Comparison of ENCODE assay signal across 8 cellular contexts in the genomic region with DNA sequence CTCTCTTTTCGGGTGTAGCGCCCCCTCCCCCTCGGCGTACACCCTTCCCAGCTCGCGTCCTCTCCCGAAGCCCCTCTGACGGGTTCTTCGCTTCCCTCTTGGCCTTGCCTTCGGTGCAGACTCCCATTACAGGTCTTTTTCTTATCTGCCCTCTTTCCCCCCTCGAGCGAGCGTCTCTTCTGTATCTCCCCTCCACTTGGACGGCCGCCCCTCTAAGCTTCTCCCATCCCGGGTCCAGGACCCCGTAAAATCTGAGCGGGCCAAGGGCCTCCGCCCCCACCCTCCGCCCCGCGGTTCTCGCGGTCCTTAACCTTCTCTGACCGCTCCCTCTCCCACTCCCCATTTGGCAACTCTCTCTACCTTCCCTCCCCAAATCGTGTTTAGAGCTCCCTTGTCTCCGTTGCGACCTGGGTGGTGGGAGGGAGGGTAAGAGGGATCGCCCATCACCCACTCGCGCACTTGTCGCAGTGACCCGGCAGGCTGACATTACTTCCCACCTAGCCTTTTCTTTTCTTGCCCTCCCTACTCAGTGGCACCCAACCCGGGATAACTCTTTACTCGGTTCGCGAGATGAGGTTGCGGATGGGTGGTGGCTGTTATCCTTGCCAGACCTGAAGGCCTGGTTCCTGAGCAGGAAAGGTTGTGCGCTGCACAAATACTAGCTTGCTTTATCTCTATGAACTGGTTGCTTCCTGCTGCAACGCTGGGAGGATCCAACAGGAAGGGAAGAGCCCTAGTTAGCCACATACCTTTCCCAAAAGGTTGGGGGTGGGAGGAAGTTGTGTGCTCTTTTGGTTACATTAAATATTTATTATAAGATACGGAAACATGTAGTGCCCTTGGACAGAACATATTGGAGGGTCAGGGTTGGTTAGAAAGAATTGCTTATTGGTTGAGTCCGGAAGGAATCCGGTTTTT. TPM values are rescaled to one million over a fixed set of nuclear protein-coding genes. Genes with fewer than 3 reads are reported as not detected.
DNase-seq lines count a peak whose midpoint lies in the region; ATAC-seq and TF ChIP-seq lines count a peak whose summit lies in the region.

No MANE protein-coding gene starts in this region.

- H3K36me3 Mint-ChIP-seq in stimulated activated naive CD8-positive, alpha-beta T cell treated with anti-CD3 and anti-CD28 coated beads, Interleukin-15, Interleukin-2, amounts not matched to agents 100 ng/mL and 50 ng/mL, for 24 hours (ENCODE audit: low read depth) = peaks cover 17% of the 10 kb centered on the region

- H3K9me3 ChIP-seq in liver (ENCODE audit: control insufficient read depth in 4 of 4, low read length in 3 of 4) = no peaks in the 10 kb centered on the region

- H3K27ac Mint-ChIP-seq in stimulated activated naive CD8-positive, alpha-beta T cell treated with anti-CD3 and anti-CD28 coated beads, Interleukin-15, Interleukin-2, amounts not matched to agents 100 ng/mL and 50 ng/mL, for 24 hours = peak overlapping the region; percentile 95

- peaks cover 4% of the 10 kb centered on the region for H3K27me3 Mint-ChIP-seq in stimulated activated naive CD8-positive, alpha-beta T cell treated with anti-CD3 and anti-CD28 coated beads, Interleukin-15, Interleukin-2, amounts not matched to agents 100 ng/mL and 50 ng/mL, for 24 hours

- DNase-seq in NCI-H2107 treated with DMSO at 0.1 percent for 48 hours (lab: John Stamatoyannopoulos, UW; ENCODE audit: unreplicated experiment) (peak; percentile 30), NCI-H2107 (lab: John Stamatoyannopoulos, UW) (no peak), T-helper 1 cell (peak in 3 of 5 donors; percentile 4 to 15 (median 6)), dermis microvascular lymphatic vessel endothelial cell (ENCODE audit: low read depth in 2 of 2) (peak; percentile 95 to 98)
- DNase-seq in Jurkat, Clone E6-1 (ENCODE audit: low read depth, low spot score) = no peak

- H3K4me3 Mint-ChIP-seq in stimulated activated naive CD8-positive, alpha-beta T cell treated with anti-CD3 and anti-CD28 coated beads, Interleukin-15, Interleukin-2, amounts not matched to agents 100 ng/mL and 50 ng/mL, for 24 hours = peak overlapping the region; percentile 95

- no peaks in the 10 kb centered on the region for H3K9me3 Mint-ChIP-seq in stimulated activated naive CD8-positive, alpha-beta T cell treated with anti-CD3 and anti-CD28 coated beads, Interleukin-15, Interleukin-2, amounts not matched to agents 100 ng/mL and 50 ng/mL, for 24 hours

- peak in 1 of 2 donors; percentile 42 for TF ChIP-seq RAD21 in liver (IDR thresholded peaks at IDR 0.05)

- ATAC-seq in HG03378 (IDR thresholded peaks at IDR 0.05; ENCODE audit: unreplicated experiment) = no peak

- no peaks in the 10 kb centered on the region for H3K27me3 ChIP-seq in liver (ENCODE audit: control insufficient read depth in 4 of 4, insufficient read depth in 4 of 4, low read length in 3 of 4)

- peak overlapping the region; percentile 81 to 95 for H3K27ac ChIP-seq in liver (ENCODE audit: low read depth in 1 of 2, low read length in 2 of 2)

- H3K9ac ChIP-seq in liver (ENCODE audit: low read depth in 1 of 2, low read length in 2 of 2) = peak overlapping the region; percentile 79 to 87

- H3K36me3 ChIP-seq in liver (ENCODE audit: control insufficient read depth in 4 of 4, insufficient read depth in 3 of 4, low read depth in 1 of 4, low read length in 3 of 4) = no peaks in the 10 kb centered on the region

- WGBS in liver = 1% methylated on average over 43 of the region's 43 CpGs

- H3K4me1 ChIP-seq in liver (ENCODE audit: control insufficient read depth in 4 of 4, insufficient read depth in 4 of 4, low read length in 3 of 4) = peaks cover 2 to 12% (median 8%) of the 10 kb centered on the region in 4 donors

- H3K4me1 Mint-ChIP-seq in stimulated activated naive CD8-positive, alpha-beta T cell treated with anti-CD3 and anti-CD28 coated beads, Interleukin-15, Interleukin-2, amounts not matched to agents 100 ng/mL and 50 ng/mL, for 24 hours (ENCODE audit: low read depth) = peaks cover 44% of the 10 kb centered on the region

- no peak for TF ChIP-seq CTCF in liver (IDR thresholded peaks at IDR 0.05; ENCODE audit: low read depth, low read length, missing input control)

- H3K4me3 ChIP-seq in Jurkat, Clone E6-1 (ENCODE audit: low read length) = peak overlapping the region; percentile 76
- H3K4me3 ChIP-seq in liver (ENCODE audit: low read depth in 1 of 3, low read length in 3 of 3) = peak overlapping the region; percentile 84 to 98 (median 92)

TF ChIP-seq in liver, 16 proteins besides CTCF, POLR2A, EP300 and RAD21:
- TF ChIP-seq, protein P1, sequence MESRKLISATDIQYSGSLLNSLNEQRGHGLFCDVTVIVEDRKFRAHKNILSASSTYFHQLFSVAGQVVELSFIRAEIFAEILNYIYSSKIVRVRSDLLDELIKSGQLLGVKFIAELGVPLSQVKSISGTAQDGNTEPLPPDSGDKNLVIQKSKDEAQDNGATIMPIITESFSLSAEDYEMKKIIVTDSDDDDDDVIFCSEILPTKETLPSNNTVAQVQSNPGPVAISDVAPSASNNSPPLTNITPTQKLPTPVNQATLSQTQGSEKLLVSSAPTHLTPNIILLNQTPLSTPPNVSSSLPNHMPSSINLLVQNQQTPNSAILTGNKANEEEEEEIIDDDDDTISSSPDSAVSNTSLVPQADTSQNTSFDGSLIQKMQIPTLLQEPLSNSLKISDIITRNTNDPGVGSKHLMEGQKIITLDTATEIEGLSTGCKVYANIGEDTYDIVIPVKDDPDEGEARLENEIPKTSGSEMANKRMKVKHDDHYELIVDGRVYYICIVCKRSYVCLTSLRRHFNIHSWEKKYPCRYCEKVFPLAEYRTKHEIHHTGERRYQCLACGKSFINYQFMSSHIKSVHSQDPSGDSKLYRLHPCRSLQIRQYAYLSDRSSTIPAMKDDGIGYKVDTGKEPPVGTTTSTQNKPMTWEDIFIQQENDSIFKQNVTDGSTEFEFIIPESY (IDR thresholded peaks at IDR 0.05) = no peak
- TF ChIP-seq, protein P2, sequence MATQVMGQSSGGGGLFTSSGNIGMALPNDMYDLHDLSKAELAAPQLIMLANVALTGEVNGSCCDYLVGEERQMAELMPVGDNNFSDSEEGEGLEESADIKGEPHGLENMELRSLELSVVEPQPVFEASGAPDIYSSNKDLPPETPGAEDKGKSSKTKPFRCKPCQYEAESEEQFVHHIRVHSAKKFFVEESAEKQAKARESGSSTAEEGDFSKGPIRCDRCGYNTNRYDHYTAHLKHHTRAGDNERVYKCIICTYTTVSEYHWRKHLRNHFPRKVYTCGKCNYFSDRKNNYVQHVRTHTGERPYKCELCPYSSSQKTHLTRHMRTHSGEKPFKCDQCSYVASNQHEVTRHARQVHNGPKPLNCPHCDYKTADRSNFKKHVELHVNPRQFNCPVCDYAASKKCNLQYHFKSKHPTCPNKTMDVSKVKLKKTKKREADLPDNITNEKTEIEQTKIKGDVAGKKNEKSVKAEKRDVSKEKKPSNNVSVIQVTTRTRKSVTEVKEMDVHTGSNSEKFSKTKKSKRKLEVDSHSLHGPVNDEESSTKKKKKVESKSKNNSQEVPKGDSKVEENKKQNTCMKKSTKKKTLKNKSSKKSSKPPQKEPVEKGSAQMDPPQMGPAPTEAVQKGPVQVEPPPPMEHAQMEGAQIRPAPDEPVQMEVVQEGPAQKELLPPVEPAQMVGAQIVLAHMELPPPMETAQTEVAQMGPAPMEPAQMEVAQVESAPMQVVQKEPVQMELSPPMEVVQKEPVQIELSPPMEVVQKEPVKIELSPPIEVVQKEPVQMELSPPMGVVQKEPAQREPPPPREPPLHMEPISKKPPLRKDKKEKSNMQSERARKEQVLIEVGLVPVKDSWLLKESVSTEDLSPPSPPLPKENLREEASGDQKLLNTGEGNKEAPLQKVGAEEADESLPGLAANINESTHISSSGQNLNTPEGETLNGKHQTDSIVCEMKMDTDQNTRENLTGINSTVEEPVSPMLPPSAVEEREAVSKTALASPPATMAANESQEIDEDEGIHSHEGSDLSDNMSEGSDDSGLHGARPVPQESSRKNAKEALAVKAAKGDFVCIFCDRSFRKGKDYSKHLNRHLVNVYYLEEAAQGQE (IDR thresholded peaks at IDR 0.05) = peak; percentile 35
- TF ChIP-seq TAF1 (conservative IDR thresholded peaks at IDR 0.05) = peak; percentile 69
- no peak for TF ChIP-seq RXRA (IDR thresholded peaks at IDR 0.05)
- peak; percentile 52 for TF ChIP-seq NR2F2 (IDR thresholded peaks at IDR 0.05)
- TF ChIP-seq YY1 (IDR thresholded peaks at IDR 0.05) = no peak
- TF ChIP-seq SP1 (IDR thresholded peaks at IDR 0.05) = no peak

RNA-seq across cellular contexts. Expression of a gene that starts 0.9 kb away (rescaled TPM):
- polyA plus RNA-seq in Jurkat, Clone E6-1 (2012; ENCODE audit: insufficient read depth, insufficient read length) = 233 TPM
- total RNA-seq in dermis microvascular lymphatic vessel endothelial cell (126 and 278 TPM in 2 replicates), liver (10 to 100 TPM; 40.6 to 84.8 TPM)
- polyA plus RNA-seq in liver = 100 to 1,000 TPM in 1 of 2 donors, 10 to 100 TPM in 1; 78.5 to 100 TPM

Comparison
In these comparisons a context has a peak if more than half of its experiments do, and no peak if none do; other contexts are left out.
1. DNase-seq: peak in NCI-H2107 treated with DMSO at 0.1 percent for 48 hours (single experiment), T-helper 1 cell (3 of 5) and dermis microvascular lymphatic vessel endothelial cell (2 of 2); none in NCI-H2107 (single experiment) and Jurkat, Clone E6-1 (single experiment).